20 cellular contexts compared by ENCODE assay signal in genomic region chr2:238595750-238596570, GRCh38.
DNase-seq lines count a peak whose midpoint lies in the region; ATAC-seq and TF ChIP-seq lines count a peak whose summit lies in the region.
"Had no signal": no experiment of that assay in that cellular context is flagged by ENCODE, and none has a peak within 500 bp of the region (broad histone marks: within the 10 kb centered on the region; RNA-seq: fewer than 3 reads in every experiment).

No MANE protein-coding gene starts in this region.

- no peaks in the 10 kb centered on the region for H3K27me3 ChIP-seq in ascending aorta
- H3K27me3 ChIP-seq in mesenchymal stem cell (ENCODE audit: control insufficient read depth in 1 of 2, insufficient read depth in 1 of 2, low read length in 2 of 2) = no peaks in the 10 kb centered on the region
- H3K27me3 ChIP-seq in gastrocnemius medialis = no peaks in the 10 kb centered on the region
- H3K27me3 ChIP-seq: ovary had no signal

- in situ Hi-C loops in gastrocnemius medialis (cut with MboI; ENCODE audit: low sequenced_read_pairs in 4 of 4) = no loop called here

- H3K79me1 ChIP-seq in mesenchymal stem cell (replicated peaks; ENCODE audit: low read length, poor library complexity, severe bottlenecking) = no peaks in the 10 kb centered on the region

- H3K27me3 Mint-ChIP-seq in mesothelial cell of epicardium (ENCODE audit: low read depth) = peaks cover 10% of the 10 kb centered on the region
- H3K27me3 Mint-ChIP-seq: brain had no signal

- no peak overlapping the region for H3K9ac ChIP-seq in mesenchymal stem cell (ENCODE audit: low read length)

- H2BK15ac ChIP-seq in mesenchymal stem cell (ENCODE audit: low read depth, poor library complexity, severe bottlenecking) = peak overlapping the region; percentile 71

- peaks cover 23% of the 10 kb centered on the region for H3K4me1 Mint-ChIP-seq in mesothelial cell of epicardium
- H3K4me1 Mint-ChIP-seq: activated CD4-positive, alpha-beta T cell treated with anti-CD3 and anti-CD28 coated beads for 36 hours; activated naive CD8-positive, alpha-beta T cell treated with anti-CD3 and anti-CD28 coated beads, Interleukin-2, amount 10 ng/mL, durations not matched to agents 7 days and 5 days had no signal

- H3K27ac ChIP-seq in C4-2B (peak overlapping the region; percentile 68; the same call in 1 of the 2 replicates), ascending aorta (peak overlapping the region; percentile 89 to 95), mesenchymal stem cell (ENCODE audit: low read length, poor library complexity, severe bottlenecking) (no peak overlapping the region), gastrocnemius medialis (peak overlapping the region; percentile 67 to 86 (median 76))
- H3K27ac ChIP-seq: ovary had no signal

- no peak overlapping the region for H4K91ac ChIP-seq in mesenchymal stem cell (ENCODE audit: low read length)

- H3K14ac ChIP-seq in mesenchymal stem cell (ENCODE audit: low read length in 2 of 2) = no peak overlapping the region

- no peak overlapping the region for H3K4me2 ChIP-seq in mesenchymal stem cell (ENCODE audit: low read length, poor library complexity, severe bottlenecking)
- H3K4me2 ChIP-seq: smooth muscle cell had no signal

- H3K36me3 ChIP-seq in ascending aorta (no peaks in the 10 kb centered on the region), mesenchymal stem cell (ENCODE audit: control insufficient read depth in 1 of 2, insufficient read depth in 2 of 2, low read depth in 1 of 2, low read length in 2 of 2) (no peaks in the 10 kb centered on the region), gastrocnemius medialis (no peaks in the 10 kb centered on the region)
- H3K36me3 ChIP-seq: ovary had no signal

- H3K18ac ChIP-seq in mesenchymal stem cell (ENCODE audit: low read depth in 1 of 2, low read length in 2 of 2) = no peak overlapping the region

- H2AK5ac ChIP-seq in mesenchymal stem cell (ENCODE audit: low read length, severe bottlenecking) = peak overlapping the region; percentile 87

- WGBS in mesenchymal stem cell = 83% methylated on average over 18 of the region's 20 CpGs

- H3K27ac Mint-ChIP-seq in mesothelial cell of epicardium = no peak overlapping the region
- H3K27ac Mint-ChIP-seq: activated CD4-positive, alpha-beta T cell treated with anti-CD3 and anti-CD28 coated beads for 36 hours; activated naive CD8-positive, alpha-beta T cell treated with anti-CD3 and anti-CD28 coated beads, Interleukin-2, amount 10 ng/mL, durations not matched to agents 7 days and 5 days; activated T-helper 2 cell treated with anti-CD3 and anti-CD28 coated beads, Interferon-gamma antibody, Interleukin-2, Interleukin-4, amounts not matched to agents 10 μg/mL and 5 μg/mL and 100 μg/mL, durations not matched to agents 14 hours and 24 hours and 36 hours; CD4-positive, alpha-beta T cell had no signal

- ATAC-seq in gastrocnemius medialis (no peak), GM18861 (IDR thresholded peaks at IDR 0.05; ENCODE audit: unreplicated experiment) (no peak), HG02642 (IDR thresholded peaks at IDR 0.05; ENCODE audit: poor library complexity, unreplicated experiment) (no peak)
- no peak for ATAC-seq in activated CD4-positive, CD25-positive, alpha-beta regulatory T cell treated with anti-CD3 and anti-CD28 coated beads, Interleukin-2, amount 50 U/mL, for 24 hours
- ATAC-seq: activated CD4-positive, alpha-beta T cell treated with anti-CD3 and anti-CD28 coated beads for 36 hours; mucosa of descending colon had no signal

- H2BK120ac ChIP-seq in mesenchymal stem cell (ENCODE audit: low read depth, low read length) = no peak overlapping the region

- intact Hi-C loops in ascending aorta (cut with DNase I) = loop anchor here (2.0 to 10.0 kb wide), 2 partner anchors 89 to 269 kb away; no protein-coding TSS in a partner anchor
- intact Hi-C loops in gastrocnemius medialis (cut with DNase I; ENCODE audit: low total_unique reads) = loop anchor here (2.0 to 5.0 kb wide), 2 partner anchors 63 to 204 kb away; no protein-coding TSS in a partner anchor

- H2AFZ ChIP-seq in mesenchymal stem cell (ENCODE audit: low read depth, low read length) = no peak overlapping the region

- H3K36me3 Mint-ChIP-seq in mesothelial cell of epicardium = no peaks in the 10 kb centered on the region
- H3K36me3 Mint-ChIP-seq: activated naive CD8-positive, alpha-beta T cell treated with anti-CD3 and anti-CD28 coated beads, Interleukin-2, amount 10 ng/mL, durations not matched to agents 7 days and 5 days; brain had no signal

- TF ChIP-seq CTCF in C4-2B (conservative IDR thresholded peaks at IDR 0.05) (no peak), ascending aorta (IDR thresholded peaks at IDR 0.05) (no peak), gastrocnemius medialis (IDR thresholded peaks at IDR 0.05 in 4 of 5, conservative IDR thresholded peaks at IDR 0.05 in 1 of 5) (no peak), mesothelial cell of epicardium (IDR thresholded peaks at IDR 0.05; ENCODE audit: unreplicated experiment) (no peak)

- DNase-seq in ascending aorta (ENCODE audit: low spot score in 2 of 2) (no peak), mesenchymal stem cell (no peak), gastrocnemius medialis (no peak), mesothelial cell of epicardium (ENCODE audit: low spot score in 2 of 2, unreplicated experiment in 2 of 2) (no peak)
- DNase-seq: activated CD4-positive, alpha-beta T cell treated with anti-CD3 and anti-CD28 coated beads for 36 hours; activated naive CD8-positive, alpha-beta T cell treated with anti-CD3 and anti-CD28 coated beads, Interleukin-2, amount 10 ng/mL, durations not matched to agents 7 days and 5 days; CD4-positive, alpha-beta T cell; mucosa of descending colon; NCI-H187 treated with DMSO at 0.1 percent for 48 hours; NCI-H345; ovary; stimulated activated CD4-positive, alpha-beta T cell treated with anti-CD3 and anti-CD28 coated beads, Interleukin-4, amount 100 ng/mL, for 24 hours; SW 1271 had no signal

- no peaks in the 10 kb centered on the region for H3K9me3 ChIP-seq in ascending aorta
- H3K9me3 ChIP-seq in mesenchymal stem cell (ENCODE audit: control insufficient read depth, low read length) = no peaks in the 10 kb centered on the region
- H3K9me3 ChIP-seq in gastrocnemius medialis = no peaks in the 10 kb centered on the region
- H3K9me3 ChIP-seq: mucosa of descending colon, ovary had no signal

- H3K23ac ChIP-seq in mesenchymal stem cell (ENCODE audit: low read length in 2 of 2) = no peak overlapping the region

- no peak overlapping the region for H3K4ac ChIP-seq in mesenchymal stem cell (ENCODE audit: low read depth in 1 of 2, low read length in 2 of 2)

- H3K9me3 Mint-ChIP-seq in mesothelial cell of epicardium = no peaks in the 10 kb centered on the region
- H3K9me3 Mint-ChIP-seq: activated naive CD8-positive, alpha-beta T cell treated with anti-CD3 and anti-CD28 coated beads, Interleukin-2, amount 10 ng/mL, durations not matched to agents 7 days and 5 days; activated T-helper 2 cell treated with anti-CD3 and anti-CD28 coated beads, Interferon-gamma antibody, Interleukin-2, Interleukin-4, amounts not matched to agents 10 μg/mL and 5 μg/mL and 100 μg/mL, durations not matched to agents 14 hours and 24 hours and 36 hours; CD4-positive, alpha-beta T cell had no signal

- no peak overlapping the region for H4K8ac ChIP-seq in mesenchymal stem cell (ENCODE audit: low read length)

- H3K4me1 ChIP-seq in ascending aorta = peaks cover 9 to 20% of the 10 kb centered on the region in 2 donors
- H3K4me1 ChIP-seq in mesenchymal stem cell (ENCODE audit: control insufficient read depth, insufficient read depth, low read depth, low read length) = peaks cover 18% of the 10 kb centered on the region
- peaks cover 17 to 25% of the 10 kb centered on the region in 2 donors for H3K4me1 ChIP-seq in gastrocnemius medialis

- H3K4me3 ChIP-seq in ascending aorta = no peak overlapping the region
- no peak overlapping the region for H3K4me3 ChIP-seq in mesenchymal stem cell (ENCODE audit: insufficient read depth in 1 of 2, low read depth in 1 of 2, low read length in 2 of 2)
- no peak overlapping the region for H3K4me3 ChIP-seq in gastrocnemius medialis
- H3K4me3 ChIP-seq: mucosa of descending colon, ovary, smooth muscle cell had no signal

- peak overlapping the region in 1 of 2 experiments; percentile 37 for H2BK12ac ChIP-seq in mesenchymal stem cell (ENCODE audit: low read length in 2 of 2)

- no peak overlapping the region for H2BK5ac ChIP-seq in mesenchymal stem cell (ENCODE audit: low read depth, low read length, poor library complexity, severe bottlenecking)

- H3K4me3 Mint-ChIP-seq in mesothelial cell of epicardium = no peak overlapping the region
- H3K4me3 Mint-ChIP-seq: activated CD4-positive, alpha-beta T cell treated with anti-CD3 and anti-CD28 coated beads for 36 hours; activated naive CD8-positive, alpha-beta T cell treated with anti-CD3 and anti-CD28 coated beads, Interleukin-2, amount 10 ng/mL, durations not matched to agents 7 days and 5 days; brain; CD4-positive, alpha-beta T cell had no signal

- no peak for TF ChIP-seq POLR2A in gastrocnemius medialis (IDR thresholded peaks at IDR 0.05)
